ENCODE assay signal across 14 cellular contexts in genomic region chr19:55226788-55227187, GRCh38. TPM values are rescaled to one million over a fixed set of nuclear protein-coding genes. Genes with fewer than 3 reads are reported as not detected.
DNase-seq lines count a peak whose midpoint lies in the region.
"Had no signal": no experiment of that assay in that cellular context is flagged by ENCODE, and none has a peak within 500 bp of the region (broad histone marks: within the 10 kb centered on the region; RNA-seq: fewer than 3 reads in every experiment).

No MANE protein-coding gene starts in this region.

- CTCF ChIA-PET in activated CD4-positive, alpha-beta T cell treated with anti-CD3 and anti-CD28 coated beads, Interleukin-2, amount 10 ng/mL, durations not matched to agents 7 days and 5 days (lab: Charles Lee) = no interaction called here

- DNase-seq in activated CD4-positive, alpha-beta T cell treated with anti-CD3 and anti-CD28 coated beads, Interleukin-2, amount 10 ng/mL, durations not matched to agents 24 days and 14 days = no peak
- no peak for DNase-seq in activated CD4-positive, alpha-beta T cell treated with anti-CD3 and anti-CD28 coated beads, Interleukin-2, amount 10 ng/mL, durations not matched to agents 7 days and 5 days
- DNase-seq in neuronal stem cell (ENCODE audit: low spot score) = no peak
- DNase-seq in ureter (ENCODE audit: low spot score) = no peak
- DNase-seq in NCI-H1694 treated with DMSO at 0.1 percent for 48 hours (lab: John Stamatoyannopoulos, UW) = no peak
- DNase-seq: CD4-positive, alpha-beta memory T cell; DMS79; IMR-90; Kasumi-1; NCI-H1105; NCI-H187; NCI-H446 treated with DMSO at 0.1 percent for 48 hours; RPMI8226 had no signal

- peaks cover 23 to 63% of the 10 kb centered on the region in 2 donors for H3K36me3 ChIP-seq in neuronal stem cell (replicated peaks in 1 of 2; ENCODE audit: control insufficient read depth in 2 of 2, insufficient read depth in 2 of 2, low read length in 2 of 2)

- H3K79me1 ChIP-seq in neuronal stem cell (ENCODE audit: low read depth, low read length) = peaks cover 4% of the 10 kb centered on the region

- peak overlapping the region; percentile 20 for H3K23ac ChIP-seq in neuronal stem cell (ENCODE audit: low read depth, low read length, poor library complexity)

- peaks cover 36% of the 10 kb centered on the region for H3K36me3 Mint-ChIP-seq in activated CD4-positive, alpha-beta T cell treated with anti-CD3 and anti-CD28 coated beads, Interleukin-2, amount 10 ng/mL, durations not matched to agents 24 days and 14 days (ENCODE audit: low read depth)
- peaks cover 30% of the 10 kb centered on the region for H3K36me3 Mint-ChIP-seq in activated CD4-positive, alpha-beta T cell treated with anti-CD3 and anti-CD28 coated beads, Interleukin-2, amount 10 ng/mL, durations not matched to agents 7 days and 5 days (ENCODE audit: low read depth)

- H3K27me3 Mint-ChIP-seq in activated CD4-positive, alpha-beta T cell treated with anti-CD3 and anti-CD28 coated beads, Interleukin-2, amount 10 ng/mL, durations not matched to agents 24 days and 14 days = no peaks in the 10 kb centered on the region
- H3K27me3 Mint-ChIP-seq in activated CD4-positive, alpha-beta T cell treated with anti-CD3 and anti-CD28 coated beads, Interleukin-2, amount 10 ng/mL, durations not matched to agents 7 days and 5 days = no peaks in the 10 kb centered on the region
- H3K27me3 Mint-ChIP-seq: CD4-positive, alpha-beta memory T cell had no signal

- H3K9me3 ChIP-seq in neuronal stem cell (replicated peaks in 1 of 2; ENCODE audit: control insufficient read depth in 2 of 2, insufficient read depth in 1 of 2, low read depth in 1 of 2, low read length in 2 of 2) = no peaks in the 10 kb centered on the region

- H2AFZ ChIP-seq in neuronal stem cell (ENCODE audit: low read length) = no peak overlapping the region

- no peak overlapping the region for H2BK15ac ChIP-seq in neuronal stem cell (ENCODE audit: low read length)

- intact Hi-C loops in activated CD4-positive, alpha-beta T cell treated with anti-CD3 and anti-CD28 coated beads, Interleukin-2, amount 10 ng/mL, durations not matched to agents 24 days and 14 days (cut with micrococcal nuclease) = no loop called here

- H2BK12ac ChIP-seq in neuronal stem cell (ENCODE audit: low read length) = no peak overlapping the region

- H3K14ac ChIP-seq in neuronal stem cell (ENCODE audit: low read length) = no peak overlapping the region

- no peak overlapping the region for H3K4me3 ChIP-seq in neuronal stem cell (ENCODE audit: low read length in 2 of 2)

- no CpG with 5 or more reads among the region's 18 CpGs for WGBS in neuronal stem cell (ENCODE audit: extremely low coverage in 2 of 2, insufficient read length in 2 of 2, insufficient replicate concordance in 1 of 2), 2 donors

- POLR2A ChIA-PET in activated CD4-positive, alpha-beta T cell treated with anti-CD3 and anti-CD28 coated beads, Interleukin-2, amount 10 ng/mL, durations not matched to agents 7 days and 5 days (lab: Charles Lee) = no interaction called here

- no peaks in the 10 kb centered on the region for H3K27me3 ChIP-seq in neuronal stem cell (ENCODE audit: control insufficient read depth in 3 of 3, insufficient read depth in 3 of 3, low read depth in 1 of 3, low read length in 3 of 3)

- no peak overlapping the region for H2BK5ac ChIP-seq in neuronal stem cell (ENCODE audit: low read length)

- no peak overlapping the region for H4K91ac ChIP-seq in neuronal stem cell (ENCODE audit: low read depth, low read length, poor library complexity)

- H3K27ac ChIP-seq in angular gyrus (ENCODE audit: low read depth, low read length) (peak overlapping the region; percentile 16), neuronal stem cell (replicated peaks; ENCODE audit: low read length) (no peak overlapping the region)

- no peaks in the 10 kb centered on the region for H3K4me1 Mint-ChIP-seq in activated CD4-positive, alpha-beta T cell treated with anti-CD3 and anti-CD28 coated beads, Interleukin-2, amount 10 ng/mL, durations not matched to agents 24 days and 14 days
- H3K4me1 Mint-ChIP-seq in activated CD4-positive, alpha-beta T cell treated with anti-CD3 and anti-CD28 coated beads, Interleukin-2, amount 10 ng/mL, durations not matched to agents 7 days and 5 days = no peaks in the 10 kb centered on the region

- H3K4ac ChIP-seq in neuronal stem cell (ENCODE audit: low read length) = no peak overlapping the region

- H2AK5ac ChIP-seq in neuronal stem cell (ENCODE audit: low read depth, low read length) = no peak overlapping the region

- H4K8ac ChIP-seq in neuronal stem cell (ENCODE audit: low read depth, low read length) = no peak overlapping the region

- H3K9ac ChIP-seq in neuronal stem cell (ENCODE audit: low read depth, low read length, poor library complexity) = peak overlapping the region; percentile 70

- peaks cover 0 to 2% of the 10 kb centered on the region in 2 donors for H3K4me1 ChIP-seq in neuronal stem cell (ENCODE audit: control insufficient read depth in 2 of 2, insufficient read depth in 1 of 2, low read depth in 1 of 2, low read length in 2 of 2)

- no peak overlapping the region for H2BK120ac ChIP-seq in neuronal stem cell (ENCODE audit: low read depth, low read length)

- peak overlapping the region; percentile 4 for H3K27ac Mint-ChIP-seq in activated CD4-positive, alpha-beta T cell treated with anti-CD3 and anti-CD28 coated beads, Interleukin-2, amount 10 ng/mL, durations not matched to agents 24 days and 14 days
- H3K27ac Mint-ChIP-seq in activated CD4-positive, alpha-beta T cell treated with anti-CD3 and anti-CD28 coated beads, Interleukin-2, amount 10 ng/mL, durations not matched to agents 7 days and 5 days = no peak overlapping the region

- H3K4me3 Mint-ChIP-seq in activated CD4-positive, alpha-beta T cell treated with anti-CD3 and anti-CD28 coated beads, Interleukin-2, amount 10 ng/mL, durations not matched to agents 24 days and 14 days = no peak overlapping the region
- no peak overlapping the region for H3K4me3 Mint-ChIP-seq in activated CD4-positive, alpha-beta T cell treated with anti-CD3 and anti-CD28 coated beads, Interleukin-2, amount 10 ng/mL, durations not matched to agents 7 days and 5 days
- H3K4me3 Mint-ChIP-seq: CD4-positive, alpha-beta memory T cell had no signal

- H3K9me3 Mint-ChIP-seq in activated CD4-positive, alpha-beta T cell treated with anti-CD3 and anti-CD28 coated beads, Interleukin-2, amount 10 ng/mL, durations not matched to agents 24 days and 14 days = no peaks in the 10 kb centered on the region
- H3K9me3 Mint-ChIP-seq in activated CD4-positive, alpha-beta T cell treated with anti-CD3 and anti-CD28 coated beads, Interleukin-2, amount 10 ng/mL, durations not matched to agents 7 days and 5 days = no peaks in the 10 kb centered on the region
- H3K9me3 Mint-ChIP-seq: CD4-positive, alpha-beta memory T cell had no signal

- H3K18ac ChIP-seq in neuronal stem cell (ENCODE audit: low read length) = no peak overlapping the region

- H3K4me2 ChIP-seq in neuronal stem cell (ENCODE audit: insufficient read depth, low read length, poor library complexity, severe bottlenecking) = no peak overlapping the region

RNA-seq across cellular contexts. Expression of gene TMEM86B, which starts 1.8 kb away (rescaled TPM):
- 6.8 and 7.7 TPM in 2 replicates for total RNA-seq in activated CD4-positive, alpha-beta T cell treated with anti-CD3 and anti-CD28 coated beads, Interleukin-2, amount 10 ng/mL, durations not matched to agents 24 days and 14 days
- 10 to 100 TPM; 12.7 to 16.7 TPM for total RNA-seq in activated CD4-positive, alpha-beta T cell treated with anti-CD3 and anti-CD28 coated beads, Interleukin-2, amount 10 ng/mL, durations not matched to agents 7 days and 5 days
- polyA plus RNA-seq in neuronal stem cell (2013, experiment 1 of 2) = 3.0 TPM
- 3.0 TPM for polyA plus RNA-seq in neuronal stem cell (2013, experiment 2 of 2)
- 6.4 TPM for total RNA-seq in ureter

RNA-seq across cellular contexts. Expression of gene PTPRH, which starts 17.5 kb away (rescaled TPM):
- total RNA-seq in activated CD4-positive, alpha-beta T cell treated with anti-CD3 and anti-CD28 coated beads, Interleukin-2, amount 10 ng/mL, durations not matched to agents 24 days and 14 days = not detected in 2 replicates
- total RNA-seq in activated CD4-positive, alpha-beta T cell treated with anti-CD3 and anti-CD28 coated beads, Interleukin-2, amount 10 ng/mL, durations not matched to agents 7 days and 5 days = not detected
- polyA plus RNA-seq in neuronal stem cell (2013, experiment 1 of 2) = 0.29 TPM
- polyA plus RNA-seq in neuronal stem cell (2013, experiment 2 of 2) = 0.17 TPM
- 1.3 TPM for total RNA-seq in ureter
- total RNA-seq: CD4-positive, alpha-beta memory T cell had no signal
- polyA plus RNA-seq: CD4-positive, alpha-beta memory T cell had no signal

RNA-seq across cellular contexts. Expression of gene PPP6R1, which starts 32.0 kb away (rescaled TPM):
- total RNA-seq in activated CD4-positive, alpha-beta T cell treated with anti-CD3 and anti-CD28 coated beads, Interleukin-2, amount 10 ng/mL, durations not matched to agents 24 days and 14 days = 196 and 216 TPM in 2 replicates
- 100 to 1,000 TPM; 189 to 222 TPM for total RNA-seq in activated CD4-positive, alpha-beta T cell treated with anti-CD3 and anti-CD28 coated beads, Interleukin-2, amount 10 ng/mL, durations not matched to agents 7 days and 5 days
- 33.0 TPM for polyA plus RNA-seq in neuronal stem cell (2013, experiment 1 of 2)
- polyA plus RNA-seq in neuronal stem cell (2013, experiment 2 of 2) = 32.6 TPM
- 65.1 TPM for total RNA-seq in ureter

RNA-seq across cellular contexts. Expression of gene SYT5, which starts 46.7 kb away (rescaled TPM):
- total RNA-seq in activated CD4-positive, alpha-beta T cell treated with anti-CD3 and anti-CD28 coated beads, Interleukin-2, amount 10 ng/mL, durations not matched to agents 24 days and 14 days = not detected in 2 replicates
- under 1 TPM in 1 of 2 experiments, not detected in 1; 0.17 TPM for total RNA-seq in activated CD4-positive, alpha-beta T cell treated with anti-CD3 and anti-CD28 coated beads, Interleukin-2, amount 10 ng/mL, durations not matched to agents 7 days and 5 days
- 0.14 TPM for polyA plus RNA-seq in neuronal stem cell (2013, experiment 1 of 2)
- 0.26 TPM for polyA plus RNA-seq in neuronal stem cell (2013, experiment 2 of 2)
- not detected for total RNA-seq in ureter
- total RNA-seq: CD4-positive, alpha-beta memory T cell had no signal

RNA-seq across cellular contexts. Expression of gene HSPBP1, which starts 53.1 kb away (rescaled TPM):
- total RNA-seq in activated CD4-positive, alpha-beta T cell treated with anti-CD3 and anti-CD28 coated beads, Interleukin-2, amount 10 ng/mL, durations not matched to agents 24 days and 14 days = 63.9 and 68.3 TPM in 2 replicates
- 10 to 100 TPM; 23.1 to 26.9 TPM for total RNA-seq in activated CD4-positive, alpha-beta T cell treated with anti-CD3 and anti-CD28 coated beads, Interleukin-2, amount 10 ng/mL, durations not matched to agents 7 days and 5 days
- 32.8 TPM for polyA plus RNA-seq in neuronal stem cell (2013, experiment 1 of 2)
- 30.1 TPM for polyA plus RNA-seq in neuronal stem cell (2013, experiment 2 of 2)
- total RNA-seq in ureter = 31.2 TPM
